Comparison of ENCODE assay signal across 3 cellular contexts in genomic region chr16:86408685-86409084, GRCh38.
TF ChIP-seq lines count a peak whose summit lies in the region.

No MANE protein-coding gene starts in this region.

TF ChIP-seq in GM23338, 12 proteins besides CTCF, POLR2A, EP300 and RAD21 (continues in another document):
- TF ChIP-seq REST (IDR thresholded peaks at IDR 0.05; ENCODE audit: unreplicated experiment) (no peak), ETS1 (IDR thresholded peaks at IDR 0.05) (no peak), CREB1 (CRISPR knock-in tag; IDR thresholded peaks at IDR 0.05; ENCODE audit: low read depth) (no peak), EZH2phosphoT487 (IDR thresholded peaks at IDR 0.05; ENCODE audit: unreplicated experiment) (no peak), JUNB (IDR thresholded peaks at IDR 0.05; ENCODE audit: unreplicated experiment) (no peak), ZNF331 (CRISPR knock-in tag; IDR thresholded peaks at IDR 0.05; ENCODE audit: low read depth) (no peak), ZNF114 (CRISPR knock-in tag; IDR thresholded peaks at IDR 0.05) (no peak), STAT1 (IDR thresholded peaks at IDR 0.05; ENCODE audit: unreplicated experiment) (no peak), EZH2 (IDR thresholded peaks at IDR 0.05; ENCODE audit: low read depth, unreplicated experiment) (no peak), POLR2AphosphoS5 (IDR thresholded peaks at IDR 0.05; ENCODE audit: low read depth) (no peak), NANOG (IDR thresholded peaks at IDR 0.05; ENCODE audit: borderline replicate concordance) (no peak)

TF ChIP-seq in IMR-90, 13 proteins besides CTCF, POLR2A, EP300 and RAD21:
- TF ChIP-seq CHD1 (IDR thresholded peaks at IDR 0.05; ENCODE audit: low read depth, low read length) (no peak), MXI1 (IDR thresholded peaks at IDR 0.05; ENCODE audit: borderline replicate concordance, low read depth, low read length) (no peak), ELK1 (IDR thresholded peaks at IDR 0.05; ENCODE audit: borderline replicate concordance, low read depth, low read length) (no peak), FOS (IDR thresholded peaks at IDR 0.05; ENCODE audit: low read depth, low read length) (no peak), CEBPB (IDR thresholded peaks at IDR 0.05; ENCODE audit: low read depth, low read length) (no peak), NFE2L2 (IDR thresholded peaks at IDR 0.05; ENCODE audit: low read depth, low read length) (no peak), SMC3 (IDR thresholded peaks at IDR 0.05; ENCODE audit: low read depth, low read length) (no peak), BHLHE40 (IDR thresholded peaks at IDR 0.05; ENCODE audit: low read depth, low read length) (no peak), RCOR1 (IDR thresholded peaks at IDR 0.05; ENCODE audit: insufficient replicate concordance, low read length) (no peak), MAZ (IDR thresholded peaks at IDR 0.05; ENCODE audit: borderline replicate concordance, low read depth, low read length) (no peak), USF2 (IDR thresholded peaks at IDR 0.05; ENCODE audit: low read depth, low read length) (no peak), RFX5 (IDR thresholded peaks at IDR 0.05; ENCODE audit: low read depth, low read length) (no peak), MAFK (IDR thresholded peaks at IDR 0.05; ENCODE audit: low read depth, low read length) (no peak)

TF ChIP-seq in H1, 55 proteins besides CTCF, POLR2A, EP300 and RAD21:
- TF ChIP-seq JUND (IDR thresholded peaks at IDR 0.05; ENCODE audit: low read length) (no peak), TAF7 (optimal IDR thresholded peaks at IDR 0.05; ENCODE audit: borderline replicate concordance, low read depth, low read length) (no peak), SP4 (IDR thresholded peaks at IDR 0.05; ENCODE audit: low read length) (no peak), CTBP2 (IDR thresholded peaks at IDR 0.05; ENCODE audit: borderline replicate concordance, insufficient read depth, insufficient read length, low read length) (no peak), POU5F1 (IDR thresholded peaks at IDR 0.05; ENCODE audit: low read depth, low read length) (no peak), SUZ12 (IDR thresholded peaks at IDR 0.05; ENCODE audit: low read length) (no peak), SP2 (IDR thresholded peaks at IDR 0.05; ENCODE audit: low read length) (no peak), CHD7 (IDR thresholded peaks at IDR 0.05; ENCODE audit: insufficient replicate concordance, low read length) (no peak), GTF2F1 (IDR thresholded peaks at IDR 0.05; ENCODE audit: borderline replicate concordance, low read depth, low read length) (no peak), ATF3 (IDR thresholded peaks at IDR 0.05; ENCODE audit: insufficient read depth, low read depth, low read length) (no peak), BACH1 (IDR thresholded peaks at IDR 0.05; ENCODE audit: low read length) (no peak), BRCA1 (IDR thresholded peaks at IDR 0.05; ENCODE audit: low read depth, low read length) (no peak), ZNF274 (IDR thresholded peaks at IDR 0.05; ENCODE audit: borderline replicate concordance, extremely low read depth, low read length) (no peak), HDAC6 (IDR thresholded peaks at IDR 0.05; ENCODE audit: low read depth, low read length) (no peak), FOSL1 (IDR thresholded peaks at IDR 0.05; ENCODE audit: insufficient read depth, low read depth, low read length) (no peak), EZH2 (IDR thresholded peaks at IDR 0.05; ENCODE audit: low read depth, low read length, severe bottlenecking) (no peak)
